Comparison of ENCODE assay signal across 7 cellular contexts in genomic region chr15:70101459-70102113, GRCh38. TPM values are rescaled to one million over a fixed set of nuclear protein-coding genes. Genes with fewer than 3 reads are reported as not detected.
DNase-seq lines count a peak whose midpoint lies in the region; ATAC-seq and TF ChIP-seq lines count a peak whose summit lies in the region.

No MANE protein-coding gene starts in this region.

- H3K27me3 ChIP-seq in adipocyte (replicated peaks; ENCODE audit: control insufficient read depth, insufficient read depth, low read length) (peaks cover 16% of the 10 kb centered on the region), iPS-18a (ENCODE audit: control insufficient read depth, insufficient read depth, low read length) (peaks cover 28% of the 10 kb centered on the region), thoracic aorta (replicated peaks; ENCODE audit: insufficient read depth) (no peaks in the 10 kb centered on the region), dorsolateral prefrontal cortex (peaks cover 0 to 9% (median 0%) of the 10 kb centered on the region in 45 donors)

- H3K27ac ChIP-seq in iPS-18a (ENCODE audit: low read length) (no peak overlapping the region), thoracic aorta (no peak overlapping the region), dorsolateral prefrontal cortex (no peak overlapping the region)

- no peak for ATAC-seq in thoracic aorta (ENCODE audit: insufficient number of reproducible peaks, low FRiP score, low read depth)
- ATAC-seq in HG03097 (IDR thresholded peaks at IDR 0.05; ENCODE audit: low FRiP score, unreplicated experiment): no peak

- TF ChIP-seq CTCF in thoracic aorta (IDR thresholded peaks at IDR 0.05) (no peak), dorsolateral prefrontal cortex (IDR thresholded peaks at IDR 0.05 in 54 of 56, conservative IDR thresholded peaks at IDR 0.05 in 2 of 56; ENCODE audit: low read depth in 1 of 56, partially characterized antibody in 56 of 56) (no peak)

- H3K9me3 ChIP-seq in adipocyte (ENCODE audit: control insufficient read depth, low read length) (no peaks in the 10 kb centered on the region), iPS-18a (ENCODE audit: control insufficient read depth, low read depth, low read length) (no peaks in the 10 kb centered on the region), thoracic aorta (no peaks in the 10 kb centered on the region)

- H3K4me3 ChIP-seq in adipocyte (ENCODE audit: low read length) (peak overlapping the region; percentile 66), iPS-18a (ENCODE audit: low read length) (peak overlapping the region; percentile 56), thoracic aorta (peak overlapping the region; percentile 62), dorsolateral prefrontal cortex (peak overlapping the region in 22 of 59 donors; percentile 3 to 88 (median 77))

- no peak overlapping the region for H3K9ac ChIP-seq in adipocyte (ENCODE audit: low read length)
- no peak overlapping the region for H3K9ac ChIP-seq in iPS-18a (ENCODE audit: low read length)

- H3K4me1 ChIP-seq in adipocyte (ENCODE audit: control insufficient read depth, insufficient read depth, low read length) (peaks cover 28% of the 10 kb centered on the region), iPS-18a (ENCODE audit: control insufficient read depth, low read depth, low read length) (peaks cover 24% of the 10 kb centered on the region), thoracic aorta (ENCODE audit: control insufficient read depth in 1 of 2, low read depth in 2 of 2) (peaks cover 13 to 32% of the 10 kb centered on the region in 2 donors)

- POLR2A ChIA-PET in HEK293T (lab: Yijun Ruan, JAX): interaction anchor here (0.5 to 6.9 kb wide), 11 partner anchors 10 to 208 kb away, joined by 3 to 108 read pairs (median 4); no protein-coding TSS in a partner anchor

- DNase-seq in HEK293T (ENCODE audit: extremely low spot score) (peak; percentile 77), NCI-H2196 (lab: John Stamatoyannopoulos, UW; ENCODE audit: unreplicated experiment) (peak; percentile 80), adipocyte (ENCODE audit: low read depth) (peak; percentile 71), thoracic aorta (ENCODE audit: low spot score) (peak; percentile 13), dorsolateral prefrontal cortex (no peak)

- intact Hi-C loops in dorsolateral prefrontal cortex (cut with DNase I): loop anchor here in 1 of 2 donors (1.0 kb wide), 1 partner anchor 10 kb away; no protein-coding TSS in a partner anchor

- CTCF ChIA-PET in HEK293T (lab: Yijun Ruan, JAX): interaction anchor here (0.7 to 2.0 kb wide), 5 partner anchors 10 to 339 kb away, joined by 3 to 8 read pairs (median 7); no protein-coding TSS in a partner anchor

- H3K36me3 ChIP-seq in adipocyte (ENCODE audit: control insufficient read depth, insufficient read depth, low read length, severe bottlenecking) (no peaks in the 10 kb centered on the region), iPS-18a (ENCODE audit: control insufficient read depth, low read depth, low read length) (no peaks in the 10 kb centered on the region), thoracic aorta (no peaks in the 10 kb centered on the region)

TF ChIP-seq in HEK293T, 16 proteins besides CTCF, POLR2A, EP300 and RAD21:
- TF ChIP-seq PKNOX1 (IDR thresholded peaks at IDR 0.05) (peak; percentile 73), NFRKB (IDR thresholded peaks at IDR 0.05) (no peak), FOXM1 (IDR thresholded peaks at IDR 0.05; ENCODE audit: borderline replicate concordance) (peak; percentile 24; the same call in 1 of the 2 replicates), ZNF384 (IDR thresholded peaks at IDR 0.05) (peak; percentile 100)
TF ChIP-seq in HEK293T: peak in this region for 3.

RNA-seq across cellular contexts. Expression of gene TLE3, which starts 3.9 kb away (rescaled TPM):
- total RNA-seq in thoracic aorta: 100 to 1,000 TPM in 1 of 2 donors, 10 to 100 TPM in 1; 78.3 to 124 TPM
- total RNA-seq in dorsolateral prefrontal cortex: 10 to 100 TPM; 22.5 to 97.6 (median 43.5) TPM

Comparison
In these comparisons a context has a peak if more than half of its experiments do, and no peak if none do; other contexts are left out.
1. DNase-seq: peak in HEK293T (single experiment), NCI-H2196 (single experiment), adipocyte (single experiment) and thoracic aorta (single experiment); none in dorsolateral prefrontal cortex (0 of 10).